ENCODE assay signal across 18 cellular contexts in genomic region chr3:64129106-64129505, GRCh38.
A peak's percentile ranks its signal among the peaks of the same experiment; 100 is the strongest.
DNase-seq lines count a peak whose midpoint lies in the region; ATAC-seq, FAIRE-seq and TF ChIP-seq lines count a peak whose summit lies in the region.
"Had no signal": no experiment of that assay in that cellular context is flagged by ENCODE, and none has a peak within 500 bp of the region (broad histone marks: within the 10 kb centered on the region; RNA-seq: fewer than 3 reads in every experiment).

No MANE protein-coding gene starts in this region.

- FAIRE-seq in HepG2 (lab: Jason Lieb, UNC) = no peak
- FAIRE-seq: A549 had no signal

- TF ChIP-seq POLR2A in HepG2 (IDR thresholded peaks at IDR 0.05; ENCODE audit: insufficient read depth in 1 of 2, low read depth in 2 of 2, low read length in 2 of 2) (no peak), right lobe of liver (IDR thresholded peaks at IDR 0.05) (no peak)

- H2AFZ ChIP-seq in HepG2 (ENCODE audit: low read length) (no peak overlapping the region), smooth muscle cell (ENCODE audit: low read depth) (no peak overlapping the region)
- H2AFZ ChIP-seq: GM23248 had no signal

- H4K20me1 ChIP-seq in HepG2 (ENCODE audit: insufficient read depth, low read length) (no peaks in the 10 kb centered on the region), smooth muscle cell (ENCODE audit: low read depth) (peaks cover 47% of the 10 kb centered on the region)

- intact Hi-C loops in HepG2 (cut with micrococcal nuclease; ENCODE audit: unreplicated experiment) (no loop called here), right lobe of liver (cut with DNase I) (no loop called here)

- TF ChIP-seq EP300 in HepG2 (IDR thresholded peaks at IDR 0.05; ENCODE audit: low read depth in 2 of 2, low read length in 2 of 2) (no peak), HepG2 (CRISPR knock-in tag; IDR thresholded peaks at IDR 0.05; ENCODE audit: borderline replicate concordance) (no peak)

- H3K4me1 ChIP-seq in HepG2 (ENCODE audit: insufficient read depth, low read length) = no peaks in the 10 kb centered on the region
- no peaks in the 10 kb centered on the region for H3K4me1 ChIP-seq in right lobe of liver
- H3K4me1 ChIP-seq in smooth muscle cell (ENCODE audit: low read depth) = peaks cover 21% of the 10 kb centered on the region
- H3K4me1 ChIP-seq: Caco-2, HAP-1 had no signal

- H3K27me3 ChIP-seq in HepG2 (ENCODE audit: control insufficient read depth in 1 of 2, insufficient read depth in 2 of 2, low read length in 2 of 2) (no peaks in the 10 kb centered on the region), right lobe of liver (no peaks in the 10 kb centered on the region), WERI-Rb-1 (ENCODE audit: insufficient read depth, low read depth, severe bottlenecking) (no peaks in the 10 kb centered on the region), smooth muscle cell (ENCODE audit: low read depth) (no peaks in the 10 kb centered on the region)

- peaks cover 11% of the 10 kb centered on the region for H3F3A ChIP-seq in smooth muscle cell (ENCODE audit: low read depth)

- H3K4me3 ChIP-seq in HepG2 (replicated peaks in 1 of 3; ENCODE audit: insufficient read depth in 1 of 3, low read depth in 2 of 3, low read length in 3 of 3) = no peak overlapping the region
- no peak overlapping the region for H3K4me3 ChIP-seq in right lobe of liver
- peak overlapping the region; percentile 11 for H3K4me3 ChIP-seq in WERI-Rb-1 (ENCODE audit: low read depth, low read length)
- H3K4me3 ChIP-seq in fibroblast of villous mesenchyme (ENCODE audit: low read depth, low read length) = no peak overlapping the region
- H3K4me3 ChIP-seq in smooth muscle cell = no peak overlapping the region
- H3K4me3 ChIP-seq: A549, GM23248, HAP-1 had no signal

- no peaks in the 10 kb centered on the region for H3K36me3 ChIP-seq in HepG2 (replicated peaks in 1 of 2; ENCODE audit: control insufficient read depth in 1 of 2, insufficient read depth in 2 of 2, low read length in 2 of 2)
- H3K36me3 ChIP-seq in right lobe of liver = no peaks in the 10 kb centered on the region
- H3K36me3 ChIP-seq in WERI-Rb-1 = peaks cover 32% of the 10 kb centered on the region
- peaks cover 6% of the 10 kb centered on the region for H3K36me3 ChIP-seq in smooth muscle cell (ENCODE audit: low read depth)
- H3K36me3 ChIP-seq: HAP-1 had no signal

- no peak overlapping the region for H3K9ac ChIP-seq in HepG2 (ENCODE audit: insufficient read depth, low read depth, low read length)
- no peak overlapping the region for H3K9ac ChIP-seq in smooth muscle cell (ENCODE audit: low read depth)
- H3K9ac ChIP-seq: GM23248 had no signal

- POLR2A ChIA-PET in HepG2 (lab: Yijun Ruan, JAX) = no interaction called here

- in situ Hi-C loops in HepG2 (cut with HindIII; ENCODE audit: extremely low pct_ligation_motif_present, low pct_unique_long_range_greater_than_20kb) = no loop called here

- TF ChIP-seq CTCF in HepG2 (CRISPR knock-in tag; IDR thresholded peaks at IDR 0.05) = no peak
- no peak for TF ChIP-seq CTCF in right lobe of liver (IDR thresholded peaks at IDR 0.05)
- no peak for TF ChIP-seq CTCF in WERI-Rb-1 (IDR thresholded peaks at IDR 0.05; ENCODE audit: low read depth, low read length)
- TF ChIP-seq CTCF in fibroblast of villous mesenchyme (IDR thresholded peaks at IDR 0.05; ENCODE audit: insufficient read depth, low read depth, low read length) = no peak
- TF ChIP-seq CTCF in smooth muscle cell (IDR thresholded peaks at IDR 0.05; ENCODE audit: borderline replicate concordance, insufficient read depth, poor library complexity, severe bottlenecking) = no peak

- DNase-seq in HepG2 (ENCODE audit: low spot score) (no peak), right lobe of liver (no peak), WERI-Rb-1 (no peak), fibroblast of villous mesenchyme (ENCODE audit: low read depth) (peak; percentile 60), smooth muscle cell (lab: John Stamatoyannopoulos, UW; ENCODE audit: unreplicated experiment) (no peak), globus pallidus (ENCODE audit: low spot score) (no peak), GF-D8 (lab: John Stamatoyannopoulos, UW) (no peak)
- DNase-seq: AML-193; Caco-2; CD4-positive, alpha-beta T cell; GDM1; GM23248; HFFc6 had no signal

- no peak overlapping the region for H3K27ac ChIP-seq in HepG2 (ENCODE audit: extremely low read length, insufficient read depth, low read length)
- no peak overlapping the region for H3K27ac ChIP-seq in right lobe of liver
- H3K27ac ChIP-seq in WERI-Rb-1 = peak overlapping the region; percentile 94
- H3K27ac ChIP-seq in smooth muscle cell (ENCODE audit: low read depth) = peak overlapping the region; percentile 55
- H3K27ac ChIP-seq: 22Rv1, A549, C4-2B, GM23248 had no signal

- TF ChIP-seq RAD21 in HepG2 (CRISPR knock-in tag; IDR thresholded peaks at IDR 0.05) = no peak

- H3K4me2 ChIP-seq in HepG2 (ENCODE audit: low read depth, low read length) = no peak overlapping the region
- no peak overlapping the region for H3K4me2 ChIP-seq in smooth muscle cell
- H3K4me2 ChIP-seq: A549 had no signal

- H3K9me3 ChIP-seq in HepG2 (ENCODE audit: low read length) (no peaks in the 10 kb centered on the region), right lobe of liver (no peaks in the 10 kb centered on the region), WERI-Rb-1 (ENCODE audit: severe bottlenecking) (peaks cover 7% of the 10 kb centered on the region), smooth muscle cell (replicated peaks; ENCODE audit: low read depth) (no peaks in the 10 kb centered on the region)
- H3K9me3 ChIP-seq: A549, Caco-2, HAP-1 had no signal

- H3K79me2 ChIP-seq in HepG2 (ENCODE audit: insufficient read depth, low read length) (no peaks in the 10 kb centered on the region), smooth muscle cell (ENCODE audit: low read depth) (peaks cover 9% of the 10 kb centered on the region)

- CTCF ChIA-PET in HepG2 (lab: Yijun Ruan, JAX; ENCODE audit: low intra/inter-chr PET ratio, low total read pairs) = no interaction called here

- BruUV-seq in HepG2 (replicated peaks; lab: Mats Ljungman, UMichigan) = no TSS peak

- no peak for ATAC-seq in HepG2
- no peak for ATAC-seq in right lobe of liver
- ATAC-seq in HG03521 (IDR thresholded peaks at IDR 0.05; ENCODE audit: unreplicated experiment) = no peak
- ATAC-seq: A549 had no signal

- 3% methylated on average over 4 of the region's 4 CpGs for WGBS in HepG2 (ENCODE audit: low lambda C conversion rate)
- WGBS in right lobe of liver (ENCODE audit: insufficient coverage, low coverage, low lambda C conversion rate, missing lambda C conversion rate) = 63% methylated on average over 4 of the region's 4 CpGs
- 41% methylated on average over 4 of the region's 4 CpGs for WGBS in smooth muscle cell (ENCODE audit: low lambda C conversion rate)

TF ChIP-seq in HepG2, 621 proteins besides CTCF, POLR2A, EP300 and RAD21:
- peak; percentile 69 for TF ChIP-seq ATF7 (IDR thresholded peaks at IDR 0.05)
- no peak for TF ChIP-seq ATF7 (CRISPR knock-in tag; IDR thresholded peaks at IDR 0.05)
- TF ChIP-seq YEATS4 (CRISPR knock-in tag; IDR thresholded peaks at IDR 0.05; ENCODE audit: borderline replicate concordance) = no peak

Comparison
In these comparisons a context has a peak if more than half of its experiments do, and no peak if none do; other contexts are left out.
1. H3K27ac ChIP-seq: peak in WERI-Rb-1 (single experiment) and smooth muscle cell (single experiment); none in HepG2 (single experiment) and right lobe of liver (0 of 3).